In genomic region chr10:104252349-104252748, GRCh38 we compare ENCODE assay signal across 1 cellular context.
TF ChIP-seq lines count a peak whose summit lies in the region.

No MANE protein-coding gene starts in this region.

TF ChIP-seq in HEK293, 187 proteins besides CTCF, POLR2A, EP300 and RAD21 (continued from another document):
- TF ChIP-seq AEBP2 (tag by site-specific recombination; IDR thresholded peaks at IDR 0.05; ENCODE audit: borderline replicate concordance): no peak
- TF ChIP-seq ATF2 (tag by site-specific recombination; IDR thresholded peaks at IDR 0.05; ENCODE audit: low read depth): 0 out of 2 replicates have a peak, but pooled peaks have one; percentile 12
- TF ChIP-seq ZNF610 (tag by site-specific recombination; IDR thresholded peaks at IDR 0.05; ENCODE audit: borderline replicate concordance): peak; percentile 79; the same call in 1 of the 2 replicates
- 0 out of 2 replicates have a peak, but pooled peaks have one; percentile 2 for TF ChIP-seq MZF1 (tag by site-specific recombination; IDR thresholded peaks at IDR 0.05; ENCODE audit: borderline replicate concordance)
- peak; percentile 37; the same call in 1 of the 2 replicates for TF ChIP-seq ZNF629 (tag by site-specific recombination; IDR thresholded peaks at IDR 0.05)
- TF ChIP-seq ZSCAN18 (tag by site-specific recombination; IDR thresholded peaks at IDR 0.05): no peak
- 0 out of 2 replicates have a peak, but pooled peaks have one; percentile 5 for TF ChIP-seq GLIS1 (tag by site-specific recombination; IDR thresholded peaks at IDR 0.05)
- TF ChIP-seq ZNF350 (tag by site-specific recombination; IDR thresholded peaks at IDR 0.05): peak; percentile 87
